In the genomic region with DNA sequence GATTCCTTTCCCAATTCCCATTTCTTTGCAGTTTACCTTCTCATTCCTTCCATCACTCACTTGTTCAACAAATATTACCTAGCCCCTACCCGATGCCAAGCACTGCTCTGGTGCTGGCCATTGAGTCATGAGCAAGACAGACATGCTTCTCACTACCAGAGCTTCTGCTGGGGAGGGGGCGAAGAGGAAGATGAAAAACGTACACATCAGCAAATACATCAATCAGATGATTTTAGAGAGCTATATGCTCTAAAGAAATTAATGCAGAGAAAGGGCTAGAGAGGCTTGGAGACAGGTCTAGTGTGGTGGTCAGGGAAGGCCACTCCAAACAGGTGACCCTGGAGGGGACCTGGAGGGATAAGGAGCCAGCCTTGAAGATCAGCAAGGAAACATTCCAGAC, we compare ENCODE assay signal across 40 cellular contexts. TPM values are rescaled to one million over a fixed set of nuclear protein-coding genes. Genes with fewer than 3 reads are reported as not detected.
"Had no signal": no experiment of that assay in that cellular context is flagged by ENCODE, and none has a peak within 500 bp of the region (broad histone marks: within the 10 kb centered on the region; RNA-seq: fewer than 3 reads in every experiment).

No MANE protein-coding gene starts in this region.

- H3K9me3 ChIP-seq: adrenal gland, body of pancreas, breast epithelium had no signal

- H3K36me3 ChIP-seq: adrenal gland, brain microvascular endothelial cell, breast epithelium had no signal

- H3K9me3 Mint-ChIP-seq: activated B cell treated with CpG ODN at 0.5 μM for 24 hours; activated CD4-positive, alpha-beta memory T cell treated with anti-CD3 and anti-CD28 coated beads for 36 hours; activated CD4-positive, alpha-beta T cell treated with anti-CD3 and anti-CD28 coated beads, Interleukin-2, amount 10 ng/mL, durations not matched to agents 24 days and 14 days; activated CD8-positive, alpha-beta T cell treated with anti-CD3 and anti-CD28 coated beads for 36 hours; activated naive CD4-positive, alpha-beta T cell treated with anti-CD3 and anti-CD28 coated beads for 36 hours; activated naive CD4-positive, alpha-beta T cell treated with anti-CD3 and anti-CD28 coated beads, Interleukin-2, amount 50 U/mL, for 72 hours; activated naive CD8-positive, alpha-beta T cell treated with anti-CD3 and anti-CD28 coated beads for 36 hours; activated T-helper 1 cell treated with anti-CD3 and anti-CD28 coated beads, Interleukin-12 subunit alpha, Interleukin-12 subunit beta, Interleukin-2, Interleukin-4 antibody, amounts not matched to agents 30 ng/mL and 10 ng/mL and 1 ng/mL, durations not matched to agents 14 hours and 24 hours and 36 hours; activated T-helper 17 cell treated with anti-CD3 and anti-CD28 coated beads, Interleukin-2, amount 50 U/mL, for 72 hours; central memory CD8-positive, alpha-beta T cell; T-helper 1 cell treated with Interleukin-12 subunit alpha and Interleukin-12 subunit beta and Interleukin-4 antibody, amounts not matched to agents 30 μg/mL and 1 μg/mL, for 36 hours; T-helper 2 cell treated with Interferon-gamma antibody and Interleukin-4, amounts not matched to agents 5 μg/mL and 100 μg/mL, for 36 hours had no signal

- H3K4me1 Mint-ChIP-seq: activated B cell treated with CpG ODN at 0.5 μM for 24 hours; activated CD4-positive, alpha-beta T cell treated with anti-CD3 and anti-CD28 coated beads, Interleukin-2, amount 10 ng/mL, durations not matched to agents 24 days and 14 days; activated T-helper 17 cell treated with anti-CD3 and anti-CD28 coated beads, Interleukin-2, amount 50 U/mL, for 72 hours; central memory CD8-positive, alpha-beta T cell had no signal

- FAIRE-seq: astrocyte, TTC549 had no signal

- H3K27ac Mint-ChIP-seq: activated B cell treated with CpG ODN at 0.5 μM for 24 hours; activated CD4-positive, alpha-beta memory T cell treated with anti-CD3 and anti-CD28 coated beads for 36 hours; activated CD4-positive, alpha-beta T cell treated with anti-CD3 and anti-CD28 coated beads, Interleukin-2, amount 10 ng/mL, durations not matched to agents 24 days and 14 days; activated CD8-positive, alpha-beta T cell treated with anti-CD3 and anti-CD28 coated beads for 36 hours; activated naive CD4-positive, alpha-beta T cell treated with anti-CD3 and anti-CD28 coated beads for 36 hours; activated naive CD4-positive, alpha-beta T cell treated with anti-CD3 and anti-CD28 coated beads, Interleukin-2, amount 50 U/mL, for 72 hours; activated naive CD8-positive, alpha-beta T cell treated with anti-CD3 and anti-CD28 coated beads for 36 hours; activated T-cell treated with anti-CD3 and anti-CD28 coated beads, Interleukin-2, amount 50 U/mL, for 72 hours; activated T-helper 1 cell treated with anti-CD3 and anti-CD28 coated beads, Interleukin-12 subunit alpha, Interleukin-12 subunit beta, Interleukin-2, Interleukin-4 antibody, amounts not matched to agents 30 ng/mL and 10 ng/mL and 1 ng/mL, durations not matched to agents 14 hours and 24 hours and 36 hours; activated T-helper 17 cell treated with anti-CD3 and anti-CD28 coated beads, Interleukin-2, amount 50 U/mL, for 72 hours; T-helper 1 cell treated with Interleukin-12 subunit alpha and Interleukin-12 subunit beta and Interleukin-4 antibody, amounts not matched to agents 30 μg/mL and 1 μg/mL, for 36 hours; T-helper 2 cell treated with Interferon-gamma antibody and Interleukin-4, amounts not matched to agents 5 μg/mL and 100 μg/mL, for 36 hours had no signal

- H3K36me3 Mint-ChIP-seq: activated CD4-positive, alpha-beta memory T cell treated with anti-CD3 and anti-CD28 coated beads for 36 hours; activated naive CD4-positive, alpha-beta T cell treated with anti-CD3 and anti-CD28 coated beads, Interleukin-2, amount 50 U/mL, for 72 hours; activated naive CD8-positive, alpha-beta T cell treated with anti-CD3 and anti-CD28 coated beads for 36 hours had no signal

- H3K4me1 ChIP-seq: adrenal gland, body of pancreas, breast epithelium had no signal

- H3K4me3 Mint-ChIP-seq: activated B cell treated with CpG ODN at 0.5 μM for 24 hours; activated CD4-positive, alpha-beta memory T cell treated with anti-CD3 and anti-CD28 coated beads for 36 hours; activated CD4-positive, alpha-beta T cell treated with anti-CD3 and anti-CD28 coated beads, Interleukin-2, amount 10 ng/mL, durations not matched to agents 24 days and 14 days; activated CD8-positive, alpha-beta T cell treated with anti-CD3 and anti-CD28 coated beads for 36 hours; activated naive CD4-positive, alpha-beta T cell treated with anti-CD3 and anti-CD28 coated beads for 36 hours; activated naive CD8-positive, alpha-beta T cell treated with anti-CD3 and anti-CD28 coated beads for 36 hours; activated T-cell treated with anti-CD3 and anti-CD28 coated beads, Interleukin-2, amount 50 U/mL, for 4 hours; activated T-cell treated with anti-CD3 and anti-CD28 coated beads, Interleukin-2, amount 50 U/mL, for 72 hours; activated T-helper 1 cell treated with anti-CD3 and anti-CD28 coated beads, Interleukin-12 subunit alpha, Interleukin-12 subunit beta, Interleukin-2, Interleukin-4 antibody, amounts not matched to agents 30 ng/mL and 10 ng/mL and 1 ng/mL, durations not matched to agents 14 hours and 24 hours and 36 hours; activated T-helper 17 cell treated with anti-CD3 and anti-CD28 coated beads, Interleukin-2, amount 50 U/mL, for 72 hours; central memory CD8-positive, alpha-beta T cell; T-helper 1 cell treated with Interleukin-12 subunit alpha and Interleukin-12 subunit beta and Interleukin-4 antibody, amounts not matched to agents 30 μg/mL and 1 μg/mL, for 36 hours; T-helper 2 cell treated with Interferon-gamma antibody and Interleukin-4, amounts not matched to agents 5 μg/mL and 100 μg/mL, for 36 hours had no signal

- H3K4me3 ChIP-seq: adrenal gland, body of pancreas, breast epithelium had no signal

- H3K27ac ChIP-seq: adrenal gland, body of pancreas, brain microvascular endothelial cell, breast epithelium, VCaP had no signal

- H3K27me3 ChIP-seq: adrenal gland, body of pancreas, brain microvascular endothelial cell, breast epithelium had no signal

- DNase-seq: activated B cell treated with CpG ODN at 0.5 μM for 24 hours; activated CD4-positive, alpha-beta memory T cell treated with anti-CD3 and anti-CD28 coated beads for 36 hours; activated CD4-positive, alpha-beta T cell treated with anti-CD3 and anti-CD28 coated beads for 4 hours; activated CD4-positive, alpha-beta T cell treated with anti-CD3 and anti-CD28 coated beads, Interleukin-2, amount 10 ng/mL, durations not matched to agents 24 days and 14 days; activated CD4-positive, alpha-beta T cell treated with anti-CD3 and anti-CD28 coated beads, Interleukin-2, amount 50 U/mL, for 1 hour; activated CD4-positive, alpha-beta T cell treated with anti-CD3 and anti-CD28 coated beads, Interleukin-2, amount 50 U/mL, for 4 hours; activated CD4-positive, CD25-positive, alpha-beta regulatory T cell treated with anti-CD3 and anti-CD28 coated beads, Interleukin-2, amount 50 U/mL, for 72 hours; activated CD8-positive, alpha-beta memory T cell treated with anti-CD3 and anti-CD28 coated beads, Interleukin-2, amount 50 U/mL, for 4 hours; activated CD8-positive, alpha-beta T cell treated with anti-CD3 and anti-CD28 coated beads for 36 hours; activated effector memory CD4-positive, alpha-beta T cell treated with anti-CD3 and anti-CD28 coated beads, Interleukin-2, amount 50 U/mL, for 16 hours; activated gamma-delta T cell treated with Interleukin-2 at 50 U/mL for 16 hours; activated naive CD4-positive, alpha-beta T cell; activated naive CD4-positive, alpha-beta T cell treated with anti-CD3 and anti-CD28 coated beads for 36 hours; activated naive CD4-positive, alpha-beta T cell treated with anti-CD3 and anti-CD28 coated beads, Interleukin-2, amount 50 U/mL, for 16 hours; activated naive CD8-positive, alpha-beta T cell treated with anti-CD3 and anti-CD28 coated beads for 36 hours; activated T-cell treated with anti-CD3 and anti-CD28 coated beads for 4 hours; activated T-cell treated with anti-CD3 and anti-CD28 coated beads, Interleukin-2, amount 50 U/mL, for 1 hour; activated T-cell treated with anti-CD3 and anti-CD28 coated beads, Interleukin-2, amount 50 U/mL, for 4 hours; activated T-cell treated with anti-CD3 and anti-CD28 coated beads, Interleukin-2, amount 50 U/mL, for 72 hours; adrenal gland; amniotic stem cell; aorta; body of pancreas; brain microvascular endothelial cell; caudate nucleus; cerebellar nuclear complex; T-helper 1 cell; T-helper 2 cell; T-helper 9 cell had no signal

- ATAC-seq: activated CD8-positive, alpha-beta T cell treated with anti-CD3 and anti-CD28 coated beads for 36 hours; activated naive CD4-positive, alpha-beta T cell treated with anti-CD3 and anti-CD28 coated beads, Interleukin-2, amount 50 U/mL, for 72 hours; activated T-cell treated with anti-CD3 and anti-CD28 coated beads, Interleukin-2, amount 50 U/mL, for 4 hours; activated T-cell treated with anti-CD3 and anti-CD28 coated beads, Interleukin-2, amount 50 U/mL, for 72 hours; activated T-helper 17 cell treated with anti-CD3 and anti-CD28 coated beads, Interleukin-2, amount 50 U/mL, for 72 hours; body of pancreas had no signal

RNA-seq across cellular contexts. Expression of gene FAT2, which starts 14.4 kb away (rescaled TPM):
- total RNA-seq: activated CD4-positive, alpha-beta memory T cell treated with anti-CD3 and anti-CD28 coated beads for 36 hours; activated CD4-positive, alpha-beta T cell treated with anti-CD3 and anti-CD28 coated beads, Interleukin-2, amount 10 ng/mL, durations not matched to agents 24 days and 14 days; activated CD8-positive, alpha-beta memory T cell treated with anti-CD3 and anti-CD28 coated beads for 36 hours; activated CD8-positive, alpha-beta T cell treated with anti-CD3 and anti-CD28 coated beads for 36 hours; activated naive CD4-positive, alpha-beta T cell treated with anti-CD3 and anti-CD28 coated beads for 36 hours; activated naive CD4-positive, alpha-beta T cell treated with anti-CD3 and anti-CD28 coated beads, Interleukin-2, amount 50 U/mL, for 72 hours; activated naive CD8-positive, alpha-beta T cell treated with anti-CD3 and anti-CD28 coated beads for 36 hours; activated T-cell treated with anti-CD3 and anti-CD28 coated beads, Interleukin-2, amount 50 U/mL, for 4 hours; activated T-cell treated with anti-CD3 and anti-CD28 coated beads, Interleukin-2, amount 50 U/mL, for 72 hours; activated T-helper 1 cell treated with anti-CD3 and anti-CD28 coated beads, Interleukin-12 subunit alpha, Interleukin-12 subunit beta, Interleukin-2, Interleukin-4 antibody, amounts not matched to agents 30 ng/mL and 10 ng/mL and 1 ng/mL, durations not matched to agents 14 hours and 24 hours and 36 hours; activated T-helper 17 cell treated with anti-CD3 and anti-CD28 coated beads, Interleukin-2, amount 50 U/mL, for 72 hours; body of pancreas had no signal
- polyA plus RNA-seq: aorta had no signal
